In the genomic region with DNA sequence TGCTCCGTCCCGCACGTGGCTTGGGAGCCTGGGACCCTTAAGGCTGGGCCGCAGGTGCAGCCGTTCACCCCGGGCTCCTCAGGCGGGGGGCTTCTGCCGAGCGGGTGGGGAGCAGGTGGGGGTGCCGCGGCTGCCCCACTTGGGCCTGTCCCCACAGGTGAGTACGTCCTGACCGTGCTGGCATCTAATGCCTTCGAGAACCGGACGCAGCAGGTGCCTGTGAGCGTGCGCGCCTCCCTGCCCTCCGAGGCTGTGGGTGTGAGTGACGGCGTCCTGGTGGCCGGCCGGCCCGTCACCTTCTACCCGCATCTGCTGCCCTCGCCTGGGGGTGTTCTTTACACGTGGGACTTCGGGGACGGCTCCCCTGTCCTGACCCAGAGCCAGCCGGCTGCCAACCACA, we compare ENCODE assay signal across 7 cellular contexts. TPM values are rescaled to one million over a fixed set of nuclear protein-coding genes. Genes with fewer than 3 reads are reported as not detected.
DNase-seq lines count a peak whose midpoint lies in the region; ATAC-seq and TF ChIP-seq lines count a peak whose summit lies in the region.
"Not testable (repeated sequence)": the region's sequence is repeated elsewhere in the genome, so short reads cannot be mapped to it uniquely, and the experiment has no call there.

No MANE protein-coding gene starts in this region.

- peak; percentile 0 for DNase-seq in MG63
- DNase-seq in activated CD8-positive, alpha-beta memory T cell treated with anti-CD3 and anti-CD28 coated beads, Interleukin-2, amount 50 U/mL, for 4 hours, result peak; percentile 10
- peak; percentile 7 for DNase-seq in colonic mucosa
- peak; percentile 20 for DNase-seq in Right ventricle myocardium superior
- DNase-seq in right cardiac atrium, result peak in 1 of 3 donors; percentile 3
- peak; percentile 44 for DNase-seq in lower lobe of right lung
- DNase-seq in spleen, result peak; percentile 50

- intact Hi-C loops in colonic mucosa (cut with DNase I); Right ventricle myocardium superior (cut with DNase I); right cardiac atrium (cut with DNase I); lower lobe of right lung (cut with DNase I); spleen (cut with DNase I; ENCODE audit: low total_unique reads): not testable (repeated sequence)

- ATAC-seq in Right ventricle myocardium superior (ENCODE audit: poor library complexity), result not testable (repeated sequence)
- ATAC-seq in right cardiac atrium (peak; percentile 15 to 16), lower lobe of right lung (peak; percentile 8 to 19)

- TF ChIP-seq CTCF in colonic mucosa (IDR thresholded peaks at IDR 0.05); lower lobe of right lung (IDR thresholded peaks at IDR 0.05); spleen (IDR thresholded peaks at IDR 0.05 in 8 of 11, conservative IDR thresholded peaks at IDR 0.05 in 3 of 11): not testable (repeated sequence)

- not testable (repeated sequence) for H3K4me3 ChIP-seq in MG63; colonic mucosa; right cardiac atrium (ENCODE audit: low read length); lower lobe of right lung; spleen

- H3K9me3 ChIP-seq in MG63; colonic mucosa; right cardiac atrium (ENCODE audit: control insufficient read depth, low read length); lower lobe of right lung; spleen: not testable (repeated sequence)

- not testable (repeated sequence) for H3K4me1 ChIP-seq in colonic mucosa; right cardiac atrium (ENCODE audit: control insufficient read depth, insufficient read depth, low read length); lower lobe of right lung; spleen

- not testable (repeated sequence) for H3K27me3 ChIP-seq in MG63; colonic mucosa; right cardiac atrium (ENCODE audit: control insufficient read depth, insufficient read depth); lower lobe of right lung (ENCODE audit: low read depth); spleen (replicated peaks in 1 of 7)

- H3K27ac ChIP-seq in colonic mucosa; right cardiac atrium (ENCODE audit: low read length); lower lobe of right lung; spleen: not testable (repeated sequence)

- not testable (repeated sequence) for H3K9ac ChIP-seq in colonic mucosa (ENCODE audit: low read depth in 2 of 2, low read length in 2 of 2)

- not testable (repeated sequence) for H3K36me3 ChIP-seq in MG63, colonic mucosa, lower lobe of right lung, spleen

- WGBS in right cardiac atrium, result 95% methylated on average over 14 of the region's 31 CpGs
- 88 to 100% (median 93%) methylated on average over 3 to 13 of the region's 31 CpGs; no CpG with 5 or more reads in 1 of the 5 donors for WGBS in spleen, 5 donors

- TF ChIP-seq POLR2A in spleen (IDR thresholded peaks at IDR 0.05), result not testable (repeated sequence)

RNA-seq across cellular contexts. Expression of gene NPIPA7, which starts 15.3 kb away (rescaled TPM):
- 11.1 TPM in 1 of 2 replicates, not detected in the other for total RNA-seq in MG63 (2014; rRNA removed; shearing (Covaris generic); ENCODE audit: low replicate concordance)
- total RNA-seq in colonic mucosa (1 to 10 TPM; 5.8 to 6.7 TPM), Right ventricle myocardium superior (3.0 TPM), right cardiac atrium (1 to 10 TPM; 2.2 to 5.1 (median 3.2) TPM), lower lobe of right lung (10.0 TPM), spleen (10 to 100 TPM in 2 of 7 donors, 1 to 10 TPM in 5; 4.6 to 11.7 (median 7.1) TPM)
- polyA plus RNA-seq in right cardiac atrium (7.4 TPM), spleen (10 to 100 TPM; 17.4 to 21.4 (median 18.1) TPM)
